ENCODE assay signal across 9 cellular contexts in the genomic region with DNA sequence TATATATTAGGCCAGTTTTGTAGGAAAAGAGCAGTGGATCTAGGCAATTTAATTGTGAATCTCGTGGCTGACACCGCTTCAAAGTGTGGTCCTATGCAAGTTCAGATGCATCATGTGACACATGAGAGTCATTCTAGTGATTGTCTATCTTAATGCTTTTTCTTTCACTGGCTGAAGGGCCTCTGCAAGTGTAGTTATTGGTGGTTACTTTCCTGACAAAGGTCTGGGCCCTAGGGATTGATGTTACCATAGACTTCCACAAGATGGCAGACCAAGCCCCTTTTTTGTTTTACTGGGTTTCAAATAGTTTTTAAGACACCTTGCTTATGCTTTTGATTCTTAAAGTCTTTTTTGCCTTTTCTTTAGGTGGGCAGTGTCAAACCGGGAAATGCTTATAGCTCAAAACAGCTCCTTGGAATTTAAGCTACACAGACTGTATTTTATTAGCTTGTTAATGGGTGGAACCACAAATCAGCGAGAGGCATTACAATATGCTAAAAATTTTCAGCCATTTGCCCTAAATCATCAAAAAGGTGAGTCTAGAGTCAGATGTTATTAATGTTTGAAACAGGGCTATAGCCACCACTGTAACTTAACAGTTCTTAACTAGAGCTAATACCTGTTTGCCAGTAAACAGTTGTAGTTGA. TPM values are rescaled to one million over a fixed set of nuclear protein-coding genes. Genes with fewer than 3 reads are reported as not detected.
DNase-seq lines count a peak whose midpoint lies in the region; ATAC-seq and TF ChIP-seq lines count a peak whose summit lies in the region.
"Had no signal": no experiment of that assay in that cellular context is flagged by ENCODE, and none has a peak within 500 bp of the region (broad histone marks: within the 10 kb centered on the region; RNA-seq: fewer than 3 reads in every experiment).

No MANE protein-coding gene starts in this region.

- H4K8ac ChIP-seq in mesendoderm (ENCODE audit: low read depth, low read length), result no peak overlapping the region

- no peaks in the 10 kb centered on the region for H3K27me3 Mint-ChIP-seq in effector memory CD8-positive, alpha-beta T cell

- no peak overlapping the region for H3K56ac ChIP-seq in mesendoderm (ENCODE audit: low read length)

- no peak for TF ChIP-seq POLR2A in GM18505 (IDR thresholded peaks at IDR 0.05; ENCODE audit: borderline replicate concordance, extremely low read depth, insufficient read depth, insufficient read length)

- peak overlapping the region; percentile 41 to 75 for H3K27ac Mint-ChIP-seq in effector memory CD8-positive, alpha-beta T cell

- no peak overlapping the region for H3K4me3 Mint-ChIP-seq in effector memory CD8-positive, alpha-beta T cell

- peaks cover 1% of the 10 kb centered on the region for H3K79me1 ChIP-seq in mesendoderm (ENCODE audit: low read length)

- no peaks in the 10 kb centered on the region for H3K36me3 ChIP-seq in mesendoderm (ENCODE audit: control insufficient read depth, insufficient read depth, low read length)

- H2BK15ac ChIP-seq in mesendoderm (replicated peaks; ENCODE audit: low read depth), result no peak overlapping the region

- no peaks in the 10 kb centered on the region for H3K79me2 ChIP-seq in mesendoderm (ENCODE audit: control insufficient read depth, insufficient read depth, low read length)

- H3K36me3 Mint-ChIP-seq in effector memory CD8-positive, alpha-beta T cell (ENCODE audit: insufficient read depth), result peaks cover 47% of the 10 kb centered on the region

- no peak overlapping the region for H3K4me3 ChIP-seq in mesendoderm (ENCODE audit: low read length)

- DNase-seq in AG20443 (ENCODE audit: low spot score), result peak; percentile 68
- peak; percentile 64 for DNase-seq in HT1080 (ENCODE audit: low read depth)
- peak; percentile 38 for DNase-seq in SK-N-DZ (ENCODE audit: low spot score)
- peak; percentile 56 to 68 (median 57) for DNase-seq in effector memory CD8-positive, alpha-beta T cell
- DNase-seq in mesendoderm, result peak; percentile 68
- no peak for DNase-seq in stimulated activated CD4-positive, alpha-beta T cell treated with anti-CD3 and anti-CD28 coated beads, Interleukin-12 subunit alpha, Interleukin-12 subunit beta, amount 100 ng/mL, for 4 hours
- DNase-seq: left cardiac atrium had no signal

- no peak overlapping the region for H3K4ac ChIP-seq in mesendoderm (ENCODE audit: low read depth, low read length)

- TF ChIP-seq CTCF in GM12874 (IDR thresholded peaks at IDR 0.05; ENCODE audit: insufficient read depth, low read depth, low read length), result peak; percentile 57

- no peaks in the 10 kb centered on the region for H3K27me3 ChIP-seq in mesendoderm (ENCODE audit: insufficient read depth, low read length, poor library complexity)

- no peak overlapping the region for H2AK5ac ChIP-seq in mesendoderm (ENCODE audit: low read length)

- H3K18ac ChIP-seq in mesendoderm (ENCODE audit: low read length), result no peak overlapping the region

- H2BK5ac ChIP-seq in mesendoderm (ENCODE audit: low read length), result no peak overlapping the region

- no peak overlapping the region for H3K4me2 ChIP-seq in mesendoderm (ENCODE audit: low read length)

- H3K4me1 Mint-ChIP-seq in effector memory CD8-positive, alpha-beta T cell (ENCODE audit: low read depth in 2 of 2), result peaks cover 16 to 21% of the 10 kb centered on the region in 2 donors

- H4K5ac ChIP-seq in mesendoderm (ENCODE audit: low read length), result no peak overlapping the region

- H3K23ac ChIP-seq in mesendoderm (ENCODE audit: low read length), result no peak overlapping the region

- no peak overlapping the region for H3K9ac ChIP-seq in mesendoderm (ENCODE audit: low read length)

- no peaks in the 10 kb centered on the region for H3K9me3 Mint-ChIP-seq in effector memory CD8-positive, alpha-beta T cell

- no peak overlapping the region for H3K27ac ChIP-seq in mesendoderm (ENCODE audit: low read depth, low read length)

- H3K4me1 ChIP-seq in mesendoderm (ENCODE audit: control insufficient read depth, low read depth, low read length), result no peaks in the 10 kb centered on the region

- no CpG with 5 or more reads among the region's 4 CpGs for WGBS in mesendoderm (ENCODE audit: extremely low coverage, insufficient coverage, low lambda C conversion rate)

- H2BK120ac ChIP-seq in mesendoderm (ENCODE audit: low read depth, low read length), result no peak overlapping the region

- peak; percentile 82 for ATAC-seq in effector memory CD8-positive, alpha-beta T cell (replicated peaks)
- ATAC-seq in GM18505 (IDR thresholded peaks at IDR 0.05; ENCODE audit: unreplicated experiment), result no peak

RNA-seq across cellular contexts. Expression of gene CD8A, which starts 25.9 kb away (rescaled TPM):
- total RNA-seq in HT1080 (2014; rRNA removed; shearing (Covaris generic)), result not detected in 2 replicates
- not detected in 2 replicates for polyA plus RNA-seq in HT1080 (2015; cell fraction: cytosol; rRNA removed)
- polyA plus RNA-seq in HT1080 (2015; cell fraction: nucleus; rRNA removed), result not detected in 2 replicates
- 0.70 and 0.85 TPM in 2 replicates for polyA plus RNA-seq in SK-N-DZ (2014; cell fraction: cytosol; rRNA removed)
- polyA plus RNA-seq in SK-N-DZ (2014; cell fraction: nucleus; rRNA removed), result 0.66 TPM in 1 of 2 replicates, not detected in the other
- polyA plus RNA-seq in mesendoderm (2013, experiment 1 of 2), result 0.37 TPM
- 0.31 TPM for polyA plus RNA-seq in mesendoderm (2013, experiment 2 of 2)

RNA-seq across cellular contexts. Expression of gene RMND5A, which starts 44.7 kb away (rescaled TPM):
- 32.1 and 42.2 TPM in 2 replicates for total RNA-seq in HT1080 (2014; rRNA removed; shearing (Covaris generic))
- polyA plus RNA-seq in HT1080 (2015; cell fraction: cytosol; rRNA removed), result 18.2 and 21.0 TPM in 2 replicates
- 14.9 and 15.0 TPM in 2 replicates for polyA plus RNA-seq in HT1080 (2015; cell fraction: nucleus; rRNA removed)
- polyA plus RNA-seq in SK-N-DZ (2014; cell fraction: cytosol; rRNA removed), result 39.7 and 44.6 TPM in 2 replicates
- 20.1 and 21.2 TPM in 2 replicates for polyA plus RNA-seq in SK-N-DZ (2014; cell fraction: nucleus; rRNA removed)
- 29.6 TPM for polyA plus RNA-seq in mesendoderm (2013, experiment 1 of 2)
- polyA plus RNA-seq in mesendoderm (2013, experiment 2 of 2), result 27.0 TPM
